In the genomic region with DNA sequence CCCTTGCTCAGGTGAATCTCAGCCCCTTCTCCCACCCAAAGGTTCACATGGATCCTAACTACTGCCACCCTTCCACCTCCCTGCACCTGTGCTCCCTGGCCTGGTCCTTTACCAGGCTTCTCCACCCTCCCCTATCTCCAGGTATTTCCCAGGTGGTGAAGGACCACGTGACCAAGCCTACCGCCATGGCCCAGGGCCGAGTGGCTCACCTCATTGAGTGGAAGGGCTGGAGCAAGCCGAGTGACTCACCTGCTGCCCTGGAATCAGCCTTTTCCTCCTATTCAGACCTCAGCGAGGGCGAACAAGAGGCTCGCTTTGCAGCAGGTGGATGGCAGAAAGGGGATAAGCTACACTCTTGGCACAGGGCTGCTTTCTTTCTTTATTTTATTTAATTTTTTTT, we compare ENCODE assay signal across 23 cellular contexts. TPM values are rescaled to one million over a fixed set of nuclear protein-coding genes. Genes with fewer than 3 reads are reported as not detected.
A peak's percentile ranks its signal among the peaks of the same experiment; 100 is the strongest.
DNase-seq lines count a peak whose midpoint lies in the region; FAIRE-seq and TF ChIP-seq lines count a peak whose summit lies in the region.
"Had no signal": no experiment of that assay in that cellular context is flagged by ENCODE, and none has a peak within 500 bp of the region (broad histone marks: within the 10 kb centered on the region; RNA-seq: fewer than 3 reads in every experiment).

No MANE protein-coding gene starts in this region.

- TF ChIP-seq CTCF in brain (conservative IDR thresholded peaks at IDR 0.05): no peak

- H3K4me1 ChIP-seq in SJCRH30: peaks cover 1% of the 10 kb centered on the region; the same call in 1 of the 2 replicates

- no peak overlapping the region for H3K4me3 ChIP-seq in SJCRH30
- H3K4me3 ChIP-seq: colonic mucosa had no signal

- peak overlapping the region in 3 of 5 experiments; percentile 45 to 99 (median 68) for H3K27ac Mint-ChIP-seq in brain
- H3K27ac Mint-ChIP-seq: activated B cell treated with CpG ODN at 0.5 μM for 24 hours, endodermal cell had no signal

- peak overlapping the region in 1 of 5 experiments; percentile 50 for H3K4me3 Mint-ChIP-seq in brain
- H3K4me3 Mint-ChIP-seq: activated B cell treated with CpG ODN at 0.5 μM for 24 hours; activated T-helper 17 cell treated with anti-CD3 and anti-CD28 coated beads, Interleukin-2, amount 50 U/mL, for 72 hours; endodermal cell had no signal

- no peaks in the 10 kb centered on the region for H3K36me3 ChIP-seq in SJCRH30
- H3K36me3 ChIP-seq: colonic mucosa had no signal

- H3K9me3 ChIP-seq in SJCRH30 (replicated peaks): no peaks in the 10 kb centered on the region
- H3K9me3 ChIP-seq: BE2C, colonic mucosa had no signal

- peaks cover 5% of the 10 kb centered on the region for H3K27me3 Mint-ChIP-seq in brain
- H3K27me3 Mint-ChIP-seq: activated T-helper 17 cell treated with anti-CD3 and anti-CD28 coated beads, Interleukin-2, amount 50 U/mL, for 72 hours had no signal

- peak; percentile 92 for DNase-seq in DMS53 treated with DMSO at 0.1 percent for 48 hours (lab: John Stamatoyannopoulos, UW; ENCODE audit: unreplicated experiment)
- peak; percentile 81 for DNase-seq in NCI-H2107 treated with DMSO at 0.1 percent for 48 hours (lab: John Stamatoyannopoulos, UW; ENCODE audit: unreplicated experiment)
- peak; percentile 89 for DNase-seq in mucosa of gallbladder (ENCODE audit: low spot score)
- DNase-seq in HTR-8/SVneo (ENCODE audit: insufficient read length, low spot score): no peak
- DNase-seq in GM03348 (ENCODE audit: low spot score): no peak
- DNase-seq in SJCRH30: no peak
- no peak for DNase-seq in NCI-H1105 treated with DMSO at 0.1 percent for 48 hours (lab: John Stamatoyannopoulos, UW)
- DNase-seq: activated B cell treated with CpG ODN at 0.5 μM for 24 hours; activated CD4-positive, alpha-beta T cell treated with anti-CD3 and anti-CD28 coated beads, Interleukin-2, amount 50 U/mL, for 4 hours; activated CD8-positive, alpha-beta memory T cell treated with anti-CD3 and anti-CD28 coated beads, Interleukin-2, amount 50 U/mL, for 4 hours; BE2C; colonic mucosa; COR-L47; endodermal cell; H7; NCI-H524; stimulated activated CD8-positive, alpha-beta memory T cell treated with anti-CD3 and anti-CD28 coated beads, Interleukin-4, amount 100 ng/mL, for 48 hours had no signal

- H3K9me3 Mint-ChIP-seq in brain: no peaks in the 10 kb centered on the region
- H3K9me3 Mint-ChIP-seq: activated B cell treated with CpG ODN at 0.5 μM for 24 hours; activated T-helper 17 cell treated with anti-CD3 and anti-CD28 coated beads, Interleukin-2, amount 50 U/mL, for 72 hours; endodermal cell; nephron had no signal

- peaks cover 64% of the 10 kb centered on the region for H3K4me1 Mint-ChIP-seq in brain

- no peaks in the 10 kb centered on the region for H3K27me3 ChIP-seq in SJCRH30
- H3K27me3 ChIP-seq: BE2C, colonic mucosa had no signal

- no peak for FAIRE-seq in HTR-8/SVneo (lab: Jason Lieb, UNC)
- FAIRE-seq: urothelium cell line had no signal

- H3K27ac ChIP-seq in SJCRH30: no peak overlapping the region
- H3K27ac ChIP-seq: colonic mucosa, KMS-11 had no signal

- peaks cover 23% of the 10 kb centered on the region for H3K36me3 Mint-ChIP-seq in brain

RNA-seq across cellular contexts. Expression of a gene that starts 4.5 kb away (rescaled TPM):
- polyA plus RNA-seq in brain (ENCODE audit: insufficient read depth, low read depth, low replicate concordance): 71.5 TPM
- total RNA-seq in mucosa of gallbladder: 41.5 TPM
- 4.8 and 5.9 TPM in 2 replicates for total RNA-seq in SJCRH30 (2014; rRNA removed; shearing (Covaris generic))

RNA-seq across cellular contexts. Expression of a gene that starts 19.5 kb away (rescaled TPM):
- 2.6 TPM for polyA plus RNA-seq in brain (ENCODE audit: insufficient read depth, low read depth, low replicate concordance)
- 104 TPM for total RNA-seq in mucosa of gallbladder
- 4.1 and 5.5 TPM in 2 replicates for total RNA-seq in SJCRH30 (2014; rRNA removed; shearing (Covaris generic))

RNA-seq across cellular contexts. Expression of a gene that starts 19.6 kb away (rescaled TPM):
- 90.7 TPM for polyA plus RNA-seq in brain (ENCODE audit: insufficient read depth, low read depth, low replicate concordance)
- 107 TPM for total RNA-seq in mucosa of gallbladder
- total RNA-seq in SJCRH30 (2014; rRNA removed; shearing (Covaris generic)): 86.8 and 91.6 TPM in 2 replicates

RNA-seq across cellular contexts. Expression of a gene that starts 27.5 kb away (rescaled TPM):
- polyA plus RNA-seq in brain (ENCODE audit: insufficient read depth, low read depth, low replicate concordance): 183 TPM
- 330 TPM for total RNA-seq in mucosa of gallbladder
- total RNA-seq in SJCRH30 (2014; rRNA removed; shearing (Covaris generic)): 304 and 312 TPM in 2 replicates

RNA-seq across cellular contexts. Expression of a gene that starts 36.1 kb away (rescaled TPM):
- polyA plus RNA-seq in brain (ENCODE audit: insufficient read depth, low read depth, low replicate concordance): 0.22 TPM
- 0.29 TPM for total RNA-seq in mucosa of gallbladder
- total RNA-seq in SJCRH30 (2014; rRNA removed; shearing (Covaris generic)): 0.61 and 1.2 TPM in 2 replicates
- total RNA-seq: A673; activated B cell treated with CpG ODN at 0.5 μM for 24 hours; activated T-helper 17 cell treated with anti-CD3 and anti-CD28 coated beads, Interleukin-2, amount 50 U/mL, for 72 hours had no signal

Comparison
In these comparisons a context has a peak if more than half of its experiments do, and no peak if none do; other contexts are left out.
1. DNase-seq: peak in DMS53 treated with DMSO at 0.1 percent for 48 hours (single experiment), NCI-H2107 treated with DMSO at 0.1 percent for 48 hours (single experiment) and mucosa of gallbladder (single experiment); none in HTR-8/SVneo (single experiment), GM03348 (single experiment), SJCRH30 (0 of 2) and NCI-H1105 treated with DMSO at 0.1 percent for 48 hours (single experiment).
2. RNA of a gene that starts 19.5 kb away (total RNA-seq): 104 TPM in mucosa of gallbladder (single experiment); 4.1 to 5.5 TPM in SJCRH30; every median in the first group is over 10 times any median in the second.